22 cellular contexts compared by ENCODE assay signal in genomic region chr1:29126198-29126597, GRCh38. TPM values are rescaled to one million over a fixed set of nuclear protein-coding genes. Genes with fewer than 3 reads are reported as not detected.
DNase-seq lines count a peak whose midpoint lies in the region; ATAC-seq, FAIRE-seq and TF ChIP-seq lines count a peak whose summit lies in the region.
"Had no signal": no experiment of that assay in that cellular context is flagged by ENCODE, and none has a peak within 500 bp of the region (broad histone marks: within the 10 kb centered on the region; RNA-seq: fewer than 3 reads in every experiment).

No MANE protein-coding gene starts in this region.

- H3K4me1 ChIP-seq in HepG2 (ENCODE audit: insufficient read depth, low read length) (peaks cover 22% of the 10 kb centered on the region), right lobe of liver (peaks cover 0 to 25% (median 4%) of the 10 kb centered on the region in 4 donors), uterus (peaks cover 0 to 6% of the 10 kb centered on the region in 2 donors), smooth muscle cell (ENCODE audit: low read depth) (no peaks in the 10 kb centered on the region)

- intact Hi-C loops in HepG2 (cut with micrococcal nuclease; ENCODE audit: unreplicated experiment) = loop anchor here (10.0 kb wide), 1 partner anchor 241 kb away; no protein-coding TSS in a partner anchor
- intact Hi-C loops in right lobe of liver (cut with DNase I) = no loop called here
- intact Hi-C loops in activated T-helper 1 cell treated with anti-CD3 and anti-CD28 coated beads, Interleukin-12 subunit alpha, Interleukin-12 subunit beta, Interleukin-2, Interleukin-4 antibody, amounts not matched to agents 30 ng/mL and 10 ng/mL and 1 ng/mL, durations not matched to agents 14 hours and 24 hours and 36 hours (cut with micrococcal nuclease) = no loop called here
- intact Hi-C loops in uterus (cut with DNase I; ENCODE audit: low total_unique reads) = loop anchor here (10.0 kb wide), 1 partner anchor 59 kb away; the partner anchor contains the start of gene SRSF4

- H2AFZ ChIP-seq in HepG2 (ENCODE audit: low read length) (no peak overlapping the region), smooth muscle cell (ENCODE audit: low read depth) (no peak overlapping the region)

- H3K9me3 Mint-ChIP-seq in activated T-helper 1 cell treated with anti-CD3 and anti-CD28 coated beads, Interleukin-12 subunit alpha, Interleukin-12 subunit beta, Interleukin-2, Interleukin-4 antibody, amounts not matched to agents 30 ng/mL and 10 ng/mL and 1 ng/mL, durations not matched to agents 14 hours and 24 hours and 36 hours = no peaks in the 10 kb centered on the region
- H3K9me3 Mint-ChIP-seq in mesothelial cell of epicardium = no peaks in the 10 kb centered on the region

- no peak for ATAC-seq in HepG2
- no peak for ATAC-seq in right lobe of liver
- ATAC-seq in HG02623 (IDR thresholded peaks at IDR 0.05; ENCODE audit: unreplicated experiment) = no peak

- H3K4me3 ChIP-seq in HepG2 (replicated peaks in 1 of 3; ENCODE audit: insufficient read depth in 1 of 3, low read depth in 2 of 3, low read length in 3 of 3) (no peak overlapping the region), right lobe of liver (no peak overlapping the region), uterus (no peak overlapping the region), smooth muscle cell (no peak overlapping the region)
- H3K4me3 ChIP-seq: HAP-1, thyroid gland had no signal

- H3K27me3 Mint-ChIP-seq in activated T-helper 1 cell treated with anti-CD3 and anti-CD28 coated beads, Interleukin-12 subunit alpha, Interleukin-12 subunit beta, Interleukin-2, Interleukin-4 antibody, amounts not matched to agents 30 ng/mL and 10 ng/mL and 1 ng/mL, durations not matched to agents 14 hours and 24 hours and 36 hours (ENCODE audit: insufficient read depth) = peaks cover 17% of the 10 kb centered on the region
- H3K27me3 Mint-ChIP-seq in mesothelial cell of epicardium (ENCODE audit: low read depth) = no peaks in the 10 kb centered on the region

- H3F3A ChIP-seq in smooth muscle cell (ENCODE audit: low read depth) = peaks cover 11% of the 10 kb centered on the region

- TF ChIP-seq EP300 in HepG2 (IDR thresholded peaks at IDR 0.05; ENCODE audit: low read depth in 2 of 2, low read length in 2 of 2) = no peak
- no peak for TF ChIP-seq EP300 in HepG2 (CRISPR knock-in tag; IDR thresholded peaks at IDR 0.05; ENCODE audit: borderline replicate concordance)

- no peak overlapping the region for H3K4me2 ChIP-seq in HepG2 (ENCODE audit: low read depth, low read length)
- H3K4me2 ChIP-seq in smooth muscle cell = no peak overlapping the region

- DNase-seq in HepG2 (ENCODE audit: low spot score) (no peak), right lobe of liver (no peak), mesothelial cell of epicardium (ENCODE audit: low spot score in 2 of 2, unreplicated experiment in 2 of 2) (no peak), uterus (no peak), NCI-H1092 (lab: John Stamatoyannopoulos, UW) (no peak), smooth muscle cell (lab: John Stamatoyannopoulos, UW; ENCODE audit: unreplicated experiment) (no peak)
- no peak for DNase-seq in activated T-helper 1 cell treated with anti-CD3 and anti-CD28 coated beads, Interleukin-12 subunit alpha, Interleukin-12 subunit beta, Interleukin-2, Interleukin-4 antibody, amounts not matched to agents 30 ng/mL and 10 ng/mL and 1 ng/mL, durations not matched to agents 14 hours and 24 hours and 36 hours (ENCODE audit: low spot score)
- DNase-seq: activated CD4-positive, alpha-beta T cell treated with anti-CD3 and anti-CD28 coated beads for 4 hours; activated gamma-delta T cell treated with Interleukin-2 at 50 U/mL for 16 hours; AML-193; DMS 273 treated with DMSO at 0.1 percent for 48 hours; dorsolateral prefrontal cortex; glutamatergic neuron; mammary epithelial cell; NCI-H1436 treated with DMSO at 0.1 percent for 48 hours; NCI-H2227 treated with DMSO at 0.1 percent for 48 hours; SHP77 treated with DMSO at 0.1 percent for 48 hours; stimulated activated CD4-positive, alpha-beta T cell treated with anti-CD3 and anti-CD28 coated beads, Interleukin-2, amount 100 ng/mL, for 48 hours; T-helper 9 cell; thyroid gland had no signal

- no peak overlapping the region for H3K27ac Mint-ChIP-seq in activated T-helper 1 cell treated with anti-CD3 and anti-CD28 coated beads, Interleukin-12 subunit alpha, Interleukin-12 subunit beta, Interleukin-2, Interleukin-4 antibody, amounts not matched to agents 30 ng/mL and 10 ng/mL and 1 ng/mL, durations not matched to agents 14 hours and 24 hours and 36 hours
- H3K27ac Mint-ChIP-seq in mesothelial cell of epicardium = peak overlapping the region; percentile 96

- H4K20me1 ChIP-seq in HepG2 (ENCODE audit: insufficient read depth, low read length) = no peaks in the 10 kb centered on the region
- H4K20me1 ChIP-seq in smooth muscle cell (ENCODE audit: low read depth) = peaks cover 2% of the 10 kb centered on the region

- no peak for TF ChIP-seq RAD21 in HepG2 (CRISPR knock-in tag; IDR thresholded peaks at IDR 0.05)

- H3K27me3 ChIP-seq in HepG2 (ENCODE audit: control insufficient read depth in 1 of 2, insufficient read depth in 2 of 2, low read length in 2 of 2) (peaks cover 2 to 11% of the 10 kb centered on the region in 2 experiments; a peak in 2 of 5 replicates), right lobe of liver (no peaks in the 10 kb centered on the region), uterus (no peaks in the 10 kb centered on the region), smooth muscle cell (ENCODE audit: low read depth) (no peaks in the 10 kb centered on the region)

- H3K4me1 Mint-ChIP-seq in activated T-helper 1 cell treated with anti-CD3 and anti-CD28 coated beads, Interleukin-12 subunit alpha, Interleukin-12 subunit beta, Interleukin-2, Interleukin-4 antibody, amounts not matched to agents 30 ng/mL and 10 ng/mL and 1 ng/mL, durations not matched to agents 14 hours and 24 hours and 36 hours (ENCODE audit: low read depth) = no peaks in the 10 kb centered on the region
- peaks cover 12% of the 10 kb centered on the region for H3K4me1 Mint-ChIP-seq in mesothelial cell of epicardium

- H3K4me3 Mint-ChIP-seq in activated T-helper 1 cell treated with anti-CD3 and anti-CD28 coated beads, Interleukin-12 subunit alpha, Interleukin-12 subunit beta, Interleukin-2, Interleukin-4 antibody, amounts not matched to agents 30 ng/mL and 10 ng/mL and 1 ng/mL, durations not matched to agents 14 hours and 24 hours and 36 hours = peak overlapping the region; percentile 82
- H3K4me3 Mint-ChIP-seq in mesothelial cell of epicardium = peak overlapping the region; percentile 66

- H3K27ac ChIP-seq in HepG2 (ENCODE audit: extremely low read length, insufficient read depth, low read length) = no peak overlapping the region
- H3K27ac ChIP-seq in right lobe of liver = no peak overlapping the region
- H3K27ac ChIP-seq in uterus = peak overlapping the region; percentile 94 to 100
- no peak overlapping the region for H3K27ac ChIP-seq in smooth muscle cell (ENCODE audit: low read depth)
- H3K27ac ChIP-seq: thyroid gland had no signal

- BruUV-seq in HepG2 (replicated peaks; lab: Mats Ljungman, UMichigan) = no TSS peak

- TF ChIP-seq POLR2A in HepG2 (IDR thresholded peaks at IDR 0.05; ENCODE audit: insufficient read depth in 1 of 2, low read depth in 2 of 2, low read length in 2 of 2) = no peak
- no peak for TF ChIP-seq POLR2A in right lobe of liver (IDR thresholded peaks at IDR 0.05)
- TF ChIP-seq POLR2A in uterus (IDR thresholded peaks at IDR 0.05) = no peak

- no peaks in the 10 kb centered on the region for H3K9me3 ChIP-seq in HepG2 (ENCODE audit: low read length)
- H3K9me3 ChIP-seq in right lobe of liver = no peaks in the 10 kb centered on the region
- no peaks in the 10 kb centered on the region for H3K9me3 ChIP-seq in uterus
- H3K9me3 ChIP-seq in smooth muscle cell (replicated peaks; ENCODE audit: low read depth) = no peaks in the 10 kb centered on the region
- H3K9me3 ChIP-seq: HAP-1, thyroid gland had no signal

- no peaks in the 10 kb centered on the region for H3K36me3 ChIP-seq in HepG2 (replicated peaks in 1 of 2; ENCODE audit: control insufficient read depth in 1 of 2, insufficient read depth in 2 of 2, low read length in 2 of 2)
- no peaks in the 10 kb centered on the region for H3K36me3 ChIP-seq in right lobe of liver
- no peaks in the 10 kb centered on the region for H3K36me3 ChIP-seq in uterus
- no peaks in the 10 kb centered on the region for H3K36me3 ChIP-seq in smooth muscle cell (ENCODE audit: low read depth)
- H3K36me3 ChIP-seq: HAP-1, thyroid gland had no signal

- no peak overlapping the region for H3K9ac ChIP-seq in HepG2 (ENCODE audit: insufficient read depth, low read depth, low read length)
- H3K9ac ChIP-seq in smooth muscle cell (ENCODE audit: low read depth) = no peak overlapping the region

- in situ Hi-C loops in HepG2 (cut with HindIII; ENCODE audit: extremely low pct_ligation_motif_present, low pct_unique_long_range_greater_than_20kb) = loop anchor here (10.0 kb wide), 1 partner anchor 241 kb away; no protein-coding TSS in a partner anchor

- FAIRE-seq in HepG2 (lab: Jason Lieb, UNC) = no peak

- WGBS in HepG2 (ENCODE audit: low lambda C conversion rate) = 81% methylated on average over 6 of the region's 6 CpGs
- WGBS in right lobe of liver (ENCODE audit: insufficient coverage, low coverage, low lambda C conversion rate, missing lambda C conversion rate) = 94% methylated on average over 3 of the region's 6 CpGs
- WGBS in smooth muscle cell (ENCODE audit: low lambda C conversion rate) = 100% methylated on average over 6 of the region's 6 CpGs

- POLR2A ChIA-PET in HepG2 (lab: Yijun Ruan, JAX) = no interaction called here

- CTCF ChIA-PET in HepG2 (lab: Yijun Ruan, JAX; ENCODE audit: low intra/inter-chr PET ratio, low total read pairs) = no interaction called here

- no peaks in the 10 kb centered on the region for H3K79me2 ChIP-seq in HepG2 (ENCODE audit: insufficient read depth, low read length)
- peaks cover 17% of the 10 kb centered on the region for H3K79me2 ChIP-seq in smooth muscle cell (ENCODE audit: low read depth)

- TF ChIP-seq CTCF in HepG2 (CRISPR knock-in tag; IDR thresholded peaks at IDR 0.05) (no peak), right lobe of liver (IDR thresholded peaks at IDR 0.05) (no peak), mesothelial cell of epicardium (IDR thresholded peaks at IDR 0.05; ENCODE audit: unreplicated experiment) (no peak), uterus (IDR thresholded peaks at IDR 0.05) (no peak), smooth muscle cell (IDR thresholded peaks at IDR 0.05; ENCODE audit: borderline replicate concordance, insufficient read depth, poor library complexity, severe bottlenecking) (no peak)

- no peaks in the 10 kb centered on the region for H3K36me3 Mint-ChIP-seq in activated T-helper 1 cell treated with anti-CD3 and anti-CD28 coated beads, Interleukin-12 subunit alpha, Interleukin-12 subunit beta, Interleukin-2, Interleukin-4 antibody, amounts not matched to agents 30 ng/mL and 10 ng/mL and 1 ng/mL, durations not matched to agents 14 hours and 24 hours and 36 hours (ENCODE audit: low read depth)
- no peaks in the 10 kb centered on the region for H3K36me3 Mint-ChIP-seq in mesothelial cell of epicardium

RNA-seq across cellular contexts. Expression of gene TMEM200B, which starts 2.5 kb away (rescaled TPM):
- total RNA-seq in HepG2 (2016; rRNA removed; fragmentation: Illumina TruSeq; extraction: Trizol) = 0.72 and 1.1 TPM in 2 replicates
- 0.18 and 0.20 TPM in 2 replicates for total RNA-seq in HepG2 (2016; cell fraction: cytosol; rRNA removed; fragmentation: Illumina TruSeq; extraction: Trizol; ENCODE audit: low read depth)
- total RNA-seq in HepG2 (2016; cell fraction: insoluble cytoplasmic fraction; rRNA removed; fragmentation: Illumina TruSeq; extraction: Trizol) = 0.48 and 1.0 TPM in 2 replicates
- 0.59 and 0.96 TPM in 2 replicates for total RNA-seq in HepG2 (2016; cell fraction: membrane; rRNA removed; fragmentation: Illumina TruSeq; extraction: Trizol)
- 0.66 and 1.2 TPM in 2 replicates for total RNA-seq in HepG2 (2016; cell fraction: nucleus; rRNA removed; fragmentation: Illumina TruSeq; extraction: Trizol)
- polyA plus RNA-seq in HepG2 (2011; rRNA removed) = 1.1 and 1.4 TPM in 2 replicates
- polyA plus RNA-seq in HepG2 (2011; cell fraction: cytosol; rRNA removed) = 0.88 and 1.1 TPM in 2 replicates
- polyA plus RNA-seq in HepG2 (2011; cell fraction: nucleus; rRNA removed) = 1.6 and 1.7 TPM in 2 replicates
- 0.44 and 1.1 TPM in 2 replicates for polyA plus RNA-seq in HepG2 (2012)
- polyA plus RNA-seq in HepG2 (2016; cell fraction: cytosol; fragmentation: Illumina TruSeq; extraction: Trizol; ENCODE audit: low read depth) = 0.28 and 0.41 TPM in 2 replicates
- 0.66 and 0.93 TPM in 2 replicates for polyA plus RNA-seq in HepG2 (2016; cell fraction: insoluble cytoplasmic fraction; fragmentation: Illumina TruSeq; extraction: Trizol; ENCODE audit: low read depth)
- 0.68 and 0.86 TPM in 2 replicates for polyA plus RNA-seq in HepG2 (2016; cell fraction: membrane; fragmentation: Illumina TruSeq; extraction: Trizol; ENCODE audit: low read depth)
- polyA plus RNA-seq in HepG2 (2016; cell fraction: nucleus; fragmentation: Illumina TruSeq; extraction: Trizol; ENCODE audit: insufficient read depth, low read depth) = 1.7 and 2.1 TPM in 2 replicates
- 0.12 and 1.2 TPM in 2 replicates for polyA minus RNA-seq in HepG2 (2011; rRNA and poly(A)+ RNA removed; ENCODE audit: low replicate concordance)
- 0.40 and 0.53 TPM in 2 replicates for polyA minus RNA-seq in HepG2 (2011; cell fraction: cytosol; rRNA and poly(A)+ RNA removed)
- 0.39 and 0.75 TPM in 2 replicates for polyA minus RNA-seq in HepG2 (2011; cell fraction: nucleus; rRNA and poly(A)+ RNA removed)
- 1 to 10 TPM in 4 of 6 experiments, under 1 TPM in 2; 0.83 to 4.5 (median 1.4) TPM for total RNA-seq in right lobe of liver
- 0.47 and 0.56 TPM in 2 replicates for total RNA-seq in activated T-helper 1 cell treated with anti-CD3 and anti-CD28 coated beads, Interleukin-12 subunit alpha, Interleukin-12 subunit beta, Interleukin-2, Interleukin-4 antibody, amounts not matched to agents 30 ng/mL and 10 ng/mL and 1 ng/mL, durations not matched to agents 14 hours and 24 hours and 36 hours
- total RNA-seq in mesothelial cell of epicardium = 28.3 to 31.0 TPM (median 29.1 TPM) in 3 replicates
- 10 to 100 TPM; 31.3 to 67.5 (median 41.9) TPM for total RNA-seq in uterus
- total RNA-seq in smooth muscle cell = 20.5 and 23.8 TPM in 2 replicates
- 32.3 and 33.2 TPM in 2 replicates for polyA plus RNA-seq in smooth muscle cell

RNA-seq across cellular contexts. Expression of gene SRSF4, which starts 55.5 kb away (rescaled TPM):
- 43.3 and 50.9 TPM in 2 replicates for total RNA-seq in HepG2 (2016; rRNA removed; fragmentation: Illumina TruSeq; extraction: Trizol)
- total RNA-seq in HepG2 (2016; cell fraction: cytosol; rRNA removed; fragmentation: Illumina TruSeq; extraction: Trizol; ENCODE audit: low read depth) = 16.9 and 18.2 TPM in 2 replicates
- total RNA-seq in HepG2 (2016; cell fraction: insoluble cytoplasmic fraction; rRNA removed; fragmentation: Illumina TruSeq; extraction: Trizol) = 37.8 and 52.5 TPM in 2 replicates
- total RNA-seq in HepG2 (2016; cell fraction: membrane; rRNA removed; fragmentation: Illumina TruSeq; extraction: Trizol) = 21.7 and 23.1 TPM in 2 replicates
- 41.4 and 44.1 TPM in 2 replicates for total RNA-seq in HepG2 (2016; cell fraction: nucleus; rRNA removed; fragmentation: Illumina TruSeq; extraction: Trizol)
- 37.7 and 39.5 TPM in 2 replicates for polyA plus RNA-seq in HepG2 (2011; rRNA removed)
- polyA plus RNA-seq in HepG2 (2011; cell fraction: cytosol; rRNA removed) = 28.7 and 37.6 TPM in 2 replicates
- polyA plus RNA-seq in HepG2 (2011; cell fraction: nucleus; rRNA removed) = 63.6 and 88.4 TPM in 2 replicates
- 47.7 and 72.7 TPM in 2 replicates for polyA plus RNA-seq in HepG2 (2012)
- 5.4 and 6.5 TPM in 2 replicates for polyA plus RNA-seq in HepG2 (2016; cell fraction: cytosol; fragmentation: Illumina TruSeq; extraction: Trizol; ENCODE audit: low read depth)
- 69.2 and 77.8 TPM in 2 replicates for polyA plus RNA-seq in HepG2 (2016; cell fraction: insoluble cytoplasmic fraction; fragmentation: Illumina TruSeq; extraction: Trizol; ENCODE audit: low read depth)
- polyA plus RNA-seq in HepG2 (2016; cell fraction: membrane; fragmentation: Illumina TruSeq; extraction: Trizol; ENCODE audit: low read depth) = 13.8 and 15.1 TPM in 2 replicates
- 159 and 173 TPM in 2 replicates for polyA plus RNA-seq in HepG2 (2016; cell fraction: nucleus; fragmentation: Illumina TruSeq; extraction: Trizol; ENCODE audit: insufficient read depth, low read depth)
- polyA minus RNA-seq in HepG2 (2011; rRNA and poly(A)+ RNA removed; ENCODE audit: low replicate concordance) = 13.5 and 27.4 TPM in 2 replicates
- 14.2 and 17.5 TPM in 2 replicates for polyA minus RNA-seq in HepG2 (2011; cell fraction: cytosol; rRNA and poly(A)+ RNA removed)
- polyA minus RNA-seq in HepG2 (2011; cell fraction: nucleus; rRNA and poly(A)+ RNA removed) = 56.5 and 56.9 TPM in 2 replicates
- total RNA-seq in right lobe of liver = 10 to 100 TPM; 25.6 to 42.1 (median 33.0) TPM
- 129 and 135 TPM in 2 replicates for total RNA-seq in activated T-helper 1 cell treated with anti-CD3 and anti-CD28 coated beads, Interleukin-12 subunit alpha, Interleukin-12 subunit beta, Interleukin-2, Interleukin-4 antibody, amounts not matched to agents 30 ng/mL and 10 ng/mL and 1 ng/mL, durations not matched to agents 14 hours and 24 hours and 36 hours
- total RNA-seq in mesothelial cell of epicardium = 103 to 107 TPM (median 105 TPM) in 3 replicates
- total RNA-seq in uterus = 100 to 1,000 TPM in 1 of 4 donors, 10 to 100 TPM in 3; 60.0 to 129 (median 69.0) TPM
- total RNA-seq in smooth muscle cell = 50.1 and 53.9 TPM in 2 replicates
- polyA plus RNA-seq in smooth muscle cell = 92.5 and 98.7 TPM in 2 replicates

Comparison
In these comparisons a context has a peak if more than half of its experiments do, and no peak if none do; other contexts are left out.
1. intact Hi-C loops: an anchor here in HepG2 (10.0 kb wide) and uterus (10.0 kb wide); none called in right lobe of liver and activated T-helper 1 cell treated with anti-CD3 and anti-CD28 coated beads, Interleukin-12 subunit alpha, Interleukin-12 subunit beta, Interleukin-2, Interleukin-4 antibody, amounts not matched to agents 30 ng/mL and 10 ng/mL and 1 ng/mL, durations not matched to agents 14 hours and 24 hours and 36 hours.
2. H3K27ac ChIP-seq: peak in uterus (2 of 2); none in HepG2 (single experiment), right lobe of liver (0 of 3) and smooth muscle cell (single experiment).